Comparison of ENCODE assay signal across 7 cellular contexts in the genomic region with DNA sequence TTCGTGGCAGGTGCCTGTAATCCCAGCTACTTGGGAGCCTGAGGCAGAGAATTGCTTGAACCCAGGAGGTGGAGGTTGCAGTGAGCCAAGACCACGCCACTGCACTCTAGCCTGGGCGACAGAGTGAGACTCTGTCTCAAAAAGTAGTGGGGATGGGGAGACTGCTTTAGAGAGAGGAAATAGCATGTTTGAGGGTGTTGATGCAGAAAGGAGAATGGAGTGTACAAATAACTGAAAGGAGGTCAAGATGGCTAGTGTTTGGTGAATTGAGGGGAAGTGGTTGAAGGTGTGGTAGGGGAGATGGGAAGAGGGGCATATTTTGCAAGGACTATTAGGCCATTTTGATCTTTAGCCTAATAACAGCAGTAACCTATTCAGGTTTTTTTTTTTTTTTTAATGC. TPM values are rescaled to one million over a fixed set of nuclear protein-coding genes. Genes with fewer than 3 reads are reported as not detected.
DNase-seq lines count a peak whose midpoint lies in the region; ATAC-seq, FAIRE-seq and TF ChIP-seq lines count a peak whose summit lies in the region.
"Not testable (repeated sequence)": the region's sequence is repeated elsewhere in the genome, so short reads cannot be mapped to it uniquely, and the experiment has no call there.

No MANE protein-coding gene starts in this region.

- H3K36me3 Mint-ChIP-seq in CD8-positive, alpha-beta memory T cell, result peaks cover 22 to 56% (median 35%) of the 10 kb centered on the region in 3 donors
- peaks cover 52% of the 10 kb centered on the region for H3K36me3 Mint-ChIP-seq in activated CD4-positive, alpha-beta T cell treated with anti-CD3 and anti-CD28 coated beads, Interleukin-2, amount 10 ng/mL, durations not matched to agents 24 days and 14 days (ENCODE audit: low read depth)
- H3K36me3 Mint-ChIP-seq in activated T-helper 17 cell treated with anti-CD3 and anti-CD28 coated beads, Interleukin-2, amount 50 U/mL, for 72 hours (ENCODE audit: low read depth), result peaks cover 79% of the 10 kb centered on the region
- not testable (repeated sequence) for H3K36me3 Mint-ChIP-seq in natural killer cell

- TF ChIP-seq RAD21 in K562 (CRISPR knock-in tag; conservative IDR thresholded peaks at IDR 0.05 in 1 of 2, IDR thresholded peaks at IDR 0.05 in 1 of 2), result not testable (repeated sequence)

- not testable (repeated sequence) for TF ChIP-seq CTCF in Loucy (conservative IDR thresholded peaks at IDR 0.05; ENCODE audit: low read length); K562 (IDR thresholded peaks at IDR 0.05 in 2 of 3, conservative IDR thresholded peaks at IDR 0.05 in 1 of 3; ENCODE audit: insufficient read depth in 2 of 3, low read depth in 1 of 3, low read length in 3 of 3); natural killer cell (IDR thresholded peaks at IDR 0.05)

- 72% methylated on average over 3 of the region's 3 CpGs for WGBS in K562 (ENCODE audit: insufficient coverage, low coverage, missing lambda C conversion rate)

- H3K36me3 ChIP-seq in BLaER1 (peaks cover 77% of the 10 kb centered on the region), Loucy (ENCODE audit: insufficient read depth, low read length) (peaks cover 36% of the 10 kb centered on the region), K562 (ENCODE audit: control insufficient read depth, insufficient read depth, low read length) (peaks cover 66% of the 10 kb centered on the region)
- not testable (repeated sequence) for H3K36me3 ChIP-seq in CD8-positive, alpha-beta memory T cell (ENCODE audit: insufficient read depth, low read length)

- H3K4me2 ChIP-seq in BLaER1, result peak overlapping the region; percentile 52
- peak overlapping the region; percentile 59 for H3K4me2 ChIP-seq in Loucy (ENCODE audit: low read depth, low read length, poor library complexity, severe bottlenecking)
- not testable (repeated sequence) for H3K4me2 ChIP-seq in K562 (ENCODE audit: insufficient read depth, low read length)

- not testable (repeated sequence) for TF ChIP-seq POLR2A in K562 (conservative IDR thresholded peaks at IDR 0.05)

- POLR2A ChIA-PET in CD8-positive, alpha-beta memory T cell (lab: Charles Lee), result not testable (repeated sequence)
- POLR2A ChIA-PET in K562 (lab: Yijun Ruan, JAX), result interaction anchor here (0.6 to 1.1 kb wide), 2 partner anchors 13 to 19 kb away, joined by 4 read pairs; no protein-coding TSS in a partner anchor

- peak in 1 of 5 donors; percentile 28 for DNase-seq in CD8-positive, alpha-beta memory T cell
- not testable (repeated sequence) for DNase-seq in activated CD4-positive, alpha-beta T cell treated with anti-CD3 and anti-CD28 coated beads, Interleukin-2, amount 10 ng/mL, durations not matched to agents 24 days and 14 days; K562 (ENCODE audit: extremely low read depth in 1 of 4, low spot score in 3 of 4)
- peak; percentile 18 for DNase-seq in natural killer cell

- H3K4me3 Mint-ChIP-seq in CD8-positive, alpha-beta memory T cell, result peak overlapping the region in 5 of 7 donors; percentile 1 to 58 (median 29)
- H3K4me3 Mint-ChIP-seq in activated CD4-positive, alpha-beta T cell treated with anti-CD3 and anti-CD28 coated beads, Interleukin-2, amount 10 ng/mL, durations not matched to agents 24 days and 14 days; activated T-helper 17 cell treated with anti-CD3 and anti-CD28 coated beads, Interleukin-2, amount 50 U/mL, for 72 hours: not testable (repeated sequence)
- H3K4me3 Mint-ChIP-seq in natural killer cell, result peak overlapping the region; percentile 51

- not testable (repeated sequence) for H2AFZ ChIP-seq in Loucy (ENCODE audit: low read length); K562 (ENCODE audit: low read depth, low read length)

- H3K9ac ChIP-seq in BLaER1; K562 (ENCODE audit: insufficient read depth in 1 of 2, low read depth in 2 of 2, low read length in 2 of 2): not testable (repeated sequence)
- H3K9ac ChIP-seq in Loucy (ENCODE audit: low read depth, low read length, poor library complexity, severe bottlenecking), result peak overlapping the region; percentile 46

- intact Hi-C loops in activated CD4-positive, alpha-beta T cell treated with anti-CD3 and anti-CD28 coated beads, Interleukin-2, amount 10 ng/mL, durations not matched to agents 24 days and 14 days (cut with micrococcal nuclease), result loop anchor here (5.0 kb wide), 1 partner anchor 37 kb away; no protein-coding TSS in a partner anchor
- intact Hi-C loops in K562 (cut with micrococcal nuclease), result not testable (repeated sequence)
- intact Hi-C loops in natural killer cell (cut with micrococcal nuclease), result loop anchor here (1.0 kb wide), 1 partner anchor 18 kb away; the partner anchor contains the start of gene TENT2

- H3K4me1 ChIP-seq in BLaER1, result peaks cover 21% of the 10 kb centered on the region
- H3K4me1 ChIP-seq in CD8-positive, alpha-beta memory T cell (ENCODE audit: insufficient read depth, low read length), result peaks cover 18% of the 10 kb centered on the region
- H3K4me1 ChIP-seq in Loucy (ENCODE audit: insufficient read depth, low read length, poor library complexity, severe bottlenecking), result peaks cover 21% of the 10 kb centered on the region
- H3K4me1 ChIP-seq in K562 (replicated peaks in 1 of 2; ENCODE audit: control insufficient read depth in 2 of 2, insufficient read depth in 2 of 2, low read length in 2 of 2), result not testable (repeated sequence)

- peaks cover 44 to 48% (median 47%) of the 10 kb centered on the region in 3 donors for H3K4me1 Mint-ChIP-seq in CD8-positive, alpha-beta memory T cell
- H3K4me1 Mint-ChIP-seq in activated CD4-positive, alpha-beta T cell treated with anti-CD3 and anti-CD28 coated beads, Interleukin-2, amount 10 ng/mL, durations not matched to agents 24 days and 14 days, result peaks cover 18% of the 10 kb centered on the region
- H3K4me1 Mint-ChIP-seq in activated T-helper 17 cell treated with anti-CD3 and anti-CD28 coated beads, Interleukin-2, amount 50 U/mL, for 72 hours, result peaks cover 32% of the 10 kb centered on the region
- peaks cover 46 to 51% of the 10 kb centered on the region in 2 donors for H3K4me1 Mint-ChIP-seq in natural killer cell

- peaks cover 28% of the 10 kb centered on the region; the same call in 1 of the 2 replicates for H4K20me1 ChIP-seq in BLaER1
- not testable (repeated sequence) for H4K20me1 ChIP-seq in Loucy (ENCODE audit: insufficient read depth, low read length, poor library complexity, severe bottlenecking); K562 (replicated peaks; ENCODE audit: control insufficient read depth, insufficient read depth, low read length)

- not testable (repeated sequence) for H3K9me2 ChIP-seq in Loucy (replicated peaks; ENCODE audit: low read depth, low read length)

- not testable (repeated sequence) for H3K9me1 ChIP-seq in K562 (ENCODE audit: control insufficient read depth, insufficient read depth, low read length)

- H3K27me3 ChIP-seq in BLaER1; CD8-positive, alpha-beta memory T cell (ENCODE audit: insufficient read depth, low read length, poor library complexity, severe bottlenecking); Loucy (ENCODE audit: insufficient read depth, low read length, poor library complexity, severe bottlenecking); K562 (ENCODE audit: control insufficient read depth in 2 of 2, insufficient read depth in 2 of 2, low read length in 2 of 2): not testable (repeated sequence)

- H3K27ac Mint-ChIP-seq in CD8-positive, alpha-beta memory T cell, result peak overlapping the region; percentile 1 to 94 (median 34)
- peak overlapping the region; percentile 3 for H3K27ac Mint-ChIP-seq in activated CD4-positive, alpha-beta T cell treated with anti-CD3 and anti-CD28 coated beads, Interleukin-2, amount 10 ng/mL, durations not matched to agents 24 days and 14 days
- peak overlapping the region; percentile 1 for H3K27ac Mint-ChIP-seq in activated T-helper 17 cell treated with anti-CD3 and anti-CD28 coated beads, Interleukin-2, amount 50 U/mL, for 72 hours
- H3K27ac Mint-ChIP-seq in natural killer cell, result peak overlapping the region; percentile 73 to 87

- H3K9me3 Mint-ChIP-seq in CD8-positive, alpha-beta memory T cell; activated CD4-positive, alpha-beta T cell treated with anti-CD3 and anti-CD28 coated beads, Interleukin-2, amount 10 ng/mL, durations not matched to agents 24 days and 14 days; activated T-helper 17 cell treated with anti-CD3 and anti-CD28 coated beads, Interleukin-2, amount 50 U/mL, for 72 hours; natural killer cell: not testable (repeated sequence)

- not testable (repeated sequence) for H3K27me3 Mint-ChIP-seq in CD8-positive, alpha-beta memory T cell; activated CD4-positive, alpha-beta T cell treated with anti-CD3 and anti-CD28 coated beads, Interleukin-2, amount 10 ng/mL, durations not matched to agents 24 days and 14 days; activated T-helper 17 cell treated with anti-CD3 and anti-CD28 coated beads, Interleukin-2, amount 50 U/mL, for 72 hours; natural killer cell (ENCODE audit: low read depth in 2 of 2)

- H3K79me2 ChIP-seq in Loucy (ENCODE audit: insufficient read depth, low read length) (peaks cover 35% of the 10 kb centered on the region; the same call in 1 of the 2 replicates), K562 (ENCODE audit: control insufficient read depth, insufficient read depth, low read length) (peaks cover 18% of the 10 kb centered on the region; the same call in 2 of the 3 replicates)

- FAIRE-seq in K562 (lab: Jason Lieb, UNC), result not testable (repeated sequence)

- ATAC-seq in activated T-helper 17 cell treated with anti-CD3 and anti-CD28 coated beads, Interleukin-2, amount 50 U/mL, for 72 hours (replicated peaks), result not testable (repeated sequence)
- ATAC-seq in K562 (peak; percentile 17), natural killer cell (peak; percentile 89 to 93 (median 91))

- CTCF ChIA-PET in CD8-positive, alpha-beta memory T cell (lab: Charles Lee); K562 (lab: Yijun Ruan, JAX; ENCODE audit: low intra/inter-chr PET ratio): not testable (repeated sequence)

- peaks cover 10% of the 10 kb centered on the region for H3K9me3 ChIP-seq in BLaER1
- not testable (repeated sequence) for H3K9me3 ChIP-seq in CD8-positive, alpha-beta memory T cell (ENCODE audit: low read length); Loucy (ENCODE audit: insufficient read depth, low read depth, low read length); K562 (replicated peaks; ENCODE audit: control insufficient read depth, insufficient read depth, low read depth, low read length)

- in situ Hi-C loops in K562 (cut with MboI), result not testable (repeated sequence)

- H3F3A ChIP-seq in Loucy (ENCODE audit: low read depth), result not testable (repeated sequence)

- not testable (repeated sequence) for BruUV-seq in K562 (replicated peaks; lab: Mats Ljungman, UMichigan)

- not testable (repeated sequence) for H3K4me3 ChIP-seq in BLaER1; CD8-positive, alpha-beta memory T cell (ENCODE audit: low read length); Loucy (ENCODE audit: low read length, poor library complexity, severe bottlenecking); K562

- 0 out of 2 replicates have a peak overlapping the region, but pooled peaks have one; percentile 5 for H3K27ac ChIP-seq in BLaER1
- not testable (repeated sequence) for H3K27ac ChIP-seq in CD8-positive, alpha-beta memory T cell (ENCODE audit: low read depth, low read length); K562 (ENCODE audit: extremely low read depth, low read depth, low read length)

- TF ChIP-seq EP300 in K562 (IDR thresholded peaks at IDR 0.05; ENCODE audit: low read length), result not testable (repeated sequence)

RNA-seq across cellular contexts. Expression of gene TENT2, which starts 18.2 kb away (rescaled TPM):
- 10 to 100 TPM; 57.0 to 66.1 TPM for total RNA-seq in CD8-positive, alpha-beta memory T cell
- 51.3 TPM for polyA plus RNA-seq in CD8-positive, alpha-beta memory T cell
- 93.4 and 93.7 TPM in 2 replicates for total RNA-seq in activated CD4-positive, alpha-beta T cell treated with anti-CD3 and anti-CD28 coated beads, Interleukin-2, amount 10 ng/mL, durations not matched to agents 24 days and 14 days
- total RNA-seq in activated T-helper 17 cell treated with anti-CD3 and anti-CD28 coated beads, Interleukin-2, amount 50 U/mL, for 72 hours, result 10 to 100 TPM; 80.3 to 92.3 TPM
- total RNA-seq in K562 (2011; cell fraction: chromatin; rRNA removed; ENCODE audit: low replicate concordance), result 138 and 372 TPM in 2 replicates
- 46.2 and 68.8 TPM in 2 replicates for total RNA-seq in K562 (2011; cell fraction: nucleolus; rRNA removed)
- total RNA-seq in K562 (2011; cell fraction: nucleoplasm; rRNA removed), result 161 and 303 TPM in 2 replicates
- 43.5 and 58.8 TPM in 2 replicates for total RNA-seq in K562 (2014; rRNA removed)
- 83.4 and 88.1 TPM in 2 replicates for total RNA-seq in K562 (2014; rRNA removed; fragmentation: Illumina TruSeq; extraction: Trizol)
- 81.0 and 84.3 TPM in 2 replicates for total RNA-seq in K562 (2015; rRNA removed; fragmentation: Illumina TruSeq; extraction: Trizol)
- total RNA-seq in K562 (2021), result 73.3 and 76.6 TPM in 2 replicates
- polyA plus RNA-seq in K562 (2011; rRNA removed), result 98.3 and 111 TPM in 2 replicates
- polyA plus RNA-seq in K562 (2011; cell fraction: cytosol; rRNA removed), result 48.3 and 64.7 TPM in 2 replicates
- polyA plus RNA-seq in K562 (2011; cell fraction: nucleus; rRNA removed), result 81.2 and 132 TPM in 2 replicates
- 36.8 and 45.9 TPM in 2 replicates for polyA plus RNA-seq in K562 (2012)
- polyA plus RNA-seq in K562 (2014; fragmentation: Illumina TruSeq; extraction: Trizol), result 63.3 and 84.4 TPM in 2 replicates
- 10 to 100 TPM; 29.0 to 39.4 TPM for polyA plus RNA-seq in K562 (2014; fragmentation: Nextera tagmentation; extraction: Ambion mirVana)
- 38.5 and 44.3 TPM in 2 replicates for polyA plus RNA-seq in K562 (2014; rRNA removed)
- 151 and 190 TPM in 2 replicates for polyA minus RNA-seq in K562 (2011; rRNA and poly(A)+ RNA removed)
- polyA minus RNA-seq in K562 (2011; cell fraction: cytosol; rRNA and poly(A)+ RNA removed), result 45.4 and 47.5 TPM in 2 replicates
- polyA minus RNA-seq in K562 (2011; cell fraction: nucleus; rRNA and poly(A)+ RNA removed), result 68.1 and 142 TPM in 2 replicates
- total RNA-seq in natural killer cell, result 100 to 1,000 TPM; 219 to 296 (median 272) TPM

RNA-seq across cellular contexts. Expression of gene CMYA5, which starts 59.2 kb away (rescaled TPM):
- total RNA-seq in CD8-positive, alpha-beta memory T cell, result under 1 TPM in 1 of 2 experiments, not detected in 1; 0.16 TPM
- polyA plus RNA-seq in CD8-positive, alpha-beta memory T cell, result 0.10 TPM
- total RNA-seq in activated CD4-positive, alpha-beta T cell treated with anti-CD3 and anti-CD28 coated beads, Interleukin-2, amount 10 ng/mL, durations not matched to agents 24 days and 14 days, result 0.12 and 0.14 TPM in 2 replicates
- total RNA-seq in activated T-helper 17 cell treated with anti-CD3 and anti-CD28 coated beads, Interleukin-2, amount 50 U/mL, for 72 hours, result under 1 TPM; 0.19 to 0.50 TPM
- total RNA-seq in K562 (2011; cell fraction: chromatin; rRNA removed; ENCODE audit: low replicate concordance), result 0.21 and 1.0 TPM in 2 replicates
- 0.33 and 0.39 TPM in 2 replicates for total RNA-seq in K562 (2011; cell fraction: nucleolus; rRNA removed)
- 0.29 and 0.69 TPM in 2 replicates for total RNA-seq in K562 (2011; cell fraction: nucleoplasm; rRNA removed)
- total RNA-seq in K562 (2014; rRNA removed) (0.18 and 0.24 TPM in 2 replicates), K562 (2014; rRNA removed; fragmentation: Illumina TruSeq; extraction: Trizol) (0.25 and 0.41 TPM in 2 replicates), K562 (2015; rRNA removed; fragmentation: Illumina TruSeq; extraction: Trizol) (0.45 and 0.51 TPM in 2 replicates), K562 (2021) (0.22 and 0.31 TPM in 2 replicates), natural killer cell (under 1 TPM; 0.53 to 0.93 (median 0.71) TPM)
- polyA plus RNA-seq in K562 (2011; rRNA removed) (0.25 and 0.50 TPM in 2 replicates), K562 (2014; fragmentation: Illumina TruSeq; extraction: Trizol) (0.46 and 0.62 TPM in 2 replicates), K562 (2014; fragmentation: Nextera tagmentation; extraction: Ambion mirVana) (under 1 TPM; 0.32 to 0.48 TPM), K562 (2014; rRNA removed) (0.16 and 1.1 TPM in 2 replicates)
- 0.18 and 0.30 TPM in 2 replicates for polyA plus RNA-seq in K562 (2011; cell fraction: cytosol; rRNA removed)
- 0.74 and 1.2 TPM in 2 replicates for polyA plus RNA-seq in K562 (2011; cell fraction: nucleus; rRNA removed)
- 0.30 and 0.31 TPM in 2 replicates for polyA plus RNA-seq in K562 (2012)
- 0.42 and 0.57 TPM in 2 replicates for polyA minus RNA-seq in K562 (2011; rRNA and poly(A)+ RNA removed)
- polyA minus RNA-seq in K562 (2011; cell fraction: cytosol; rRNA and poly(A)+ RNA removed), result 0.09 TPM in 1 of 2 replicates, not detected in the other
- 0.54 and 1.6 TPM in 2 replicates for polyA minus RNA-seq in K562 (2011; cell fraction: nucleus; rRNA and poly(A)+ RNA removed)

Comparison
In these comparisons a context has a peak if more than half of its experiments do, and no peak if none do; other contexts are left out.
1. H3K27ac Mint-ChIP-seq: peak in every context shown above with its lines; median percentile 80 in natural killer cell; 34 in CD8-positive, alpha-beta memory T cell; 3 in activated CD4-positive, alpha-beta T cell treated with anti-CD3 and anti-CD28 coated beads, Interleukin-2, amount 10 ng/mL, durations not matched to agents 24 days and 14 days; 1 in activated T-helper 17 cell treated with anti-CD3 and anti-CD28 coated beads, Interleukin-2, amount 50 U/mL, for 72 hours.